Comparison of ENCODE assay signal across 17 cellular contexts in genomic region chr7:25726682-25727357, GRCh38.
DNase-seq lines count a peak whose midpoint lies in the region; ATAC-seq, FAIRE-seq and TF ChIP-seq lines count a peak whose summit lies in the region.
"Had no signal": no experiment of that assay in that cellular context is flagged by ENCODE, and none has a peak within 500 bp of the region (broad histone marks: within the 10 kb centered on the region; RNA-seq: fewer than 3 reads in every experiment).

No MANE protein-coding gene starts in this region.

- no peak overlapping the region for H3K56ac ChIP-seq in H1 (replicated peaks; ENCODE audit: insufficient read length, low read depth, low read length)

- TF ChIP-seq CTCF in H1 (IDR thresholded peaks at IDR 0.05; ENCODE audit: control extremely low read depth in 1 of 3, insufficient read depth in 1 of 3, low read depth in 1 of 3, low read length in 3 of 3): no peak

- no peak overlapping the region for H3K14ac ChIP-seq in H1 (ENCODE audit: insufficient read length)

- WGBS in H1 (ENCODE audit: extremely low coverage in 1 of 2, insufficient coverage in 1 of 2, insufficient read length in 1 of 2, insufficient replicate concordance in 2 of 2, low coverage in 1 of 2, low lambda C conversion rate in 2 of 2, missing lambda C conversion rate in 1 of 2), 2 experiments: 80% methylated on average over 11 of the region's 11 CpGs; no CpG with 5 or more reads in 1 of the 2 experiments

- H2BK120ac ChIP-seq in H1 (replicated peaks; ENCODE audit: low read depth, low read length): no peak overlapping the region

- peak overlapping the region; percentile 84; the same call in 1 of the 2 replicates for H2BK15ac ChIP-seq in H1 (ENCODE audit: low read length)

- no peaks in the 10 kb centered on the region for H3K79me1 ChIP-seq in H1 (ENCODE audit: low read depth, low read length)

- H3K79me2 ChIP-seq in H1 (ENCODE audit: control insufficient read depth in 1 of 2, insufficient read depth in 2 of 2, low read length in 2 of 2): no peaks in the 10 kb centered on the region

- no peak for FAIRE-seq in H1 (lab: Jason Lieb, UNC)
- FAIRE-seq: GM18507 had no signal

- no peak overlapping the region for H3K23ac ChIP-seq in H1 (ENCODE audit: insufficient read length)

- H3K4me1 ChIP-seq in HUES48 (ENCODE audit: control insufficient read depth, insufficient read depth, low read length): peaks cover 50% of the 10 kb centered on the region
- peaks cover 0 to 12% (median 4%) of the 10 kb centered on the region in 4 experiments; a peak in 6 of 7 replicates for H3K4me1 ChIP-seq in H1 (replicated peaks in 1 of 4; ENCODE audit: control insufficient read depth in 3 of 4, insufficient read depth in 4 of 4, low read length in 3 of 4)
- H3K4me1 ChIP-seq in neuron (ENCODE audit: insufficient read depth, low read length): peaks cover 70% of the 10 kb centered on the region

- H3K36me3 ChIP-seq in HUES48 (ENCODE audit: control insufficient read depth, insufficient read depth, low read length): no peaks in the 10 kb centered on the region
- H3K36me3 ChIP-seq in H1 (ENCODE audit: control insufficient read depth in 2 of 4, insufficient read depth in 4 of 4, low read length in 3 of 4): no peaks in the 10 kb centered on the region
- no peaks in the 10 kb centered on the region for H3K36me3 ChIP-seq in neuron (ENCODE audit: insufficient read depth, low read length)
- H3K36me3 ChIP-seq: left ventricle myocardium inferior, SJSA1 had no signal

- H3K18ac ChIP-seq in H1 (ENCODE audit: extremely low read depth, low read length): peak overlapping the region; percentile 51; the same call in 1 of the 2 replicates

- H3K23me2 ChIP-seq in H1 (ENCODE audit: low read depth, low read length): no peaks in the 10 kb centered on the region

- H2AFZ ChIP-seq in H1 (ENCODE audit: low read length): no peak overlapping the region
- H2AFZ ChIP-seq in neuron (ENCODE audit: low read depth, low read length): peak overlapping the region; percentile 46

- H3K4me3 ChIP-seq in HUES48 (ENCODE audit: low read depth, low read length) (no peak overlapping the region), H1 (ENCODE audit: extremely low read depth in 1 of 4, insufficient read depth in 2 of 4, low read depth in 3 of 4, low read length in 4 of 4) (no peak overlapping the region; a peak in 1 of 8 replicates), neuron (ENCODE audit: low read length) (peak overlapping the region; percentile 37)
- H3K4me3 ChIP-seq: left ventricle myocardium inferior, SJSA1 had no signal

- H2AK5ac ChIP-seq in H1 (ENCODE audit: low read depth, low read length): no peak overlapping the region

- H3K27ac ChIP-seq in HUES48 (ENCODE audit: low read depth, low read length) (peak overlapping the region; percentile 8), H1 (ENCODE audit: low read depth, low read length) (no peak overlapping the region)
- H3K27ac ChIP-seq: SJSA1 had no signal

- TF ChIP-seq RAD21 in H1 (IDR thresholded peaks at IDR 0.05 in 1 of 2, conservative IDR thresholded peaks at IDR 0.05 in 1 of 2; ENCODE audit: low read depth in 2 of 2, low read length in 2 of 2): no peak

- peak overlapping the region; percentile 35; the same call in 1 of the 2 replicates for H2BK12ac ChIP-seq in H1 (ENCODE audit: low read depth, low read length)

- H3K9me3 ChIP-seq in HUES48 (ENCODE audit: control insufficient read depth, insufficient read depth, low read length): no peaks in the 10 kb centered on the region
- H3K9me3 ChIP-seq in H1 (ENCODE audit: insufficient read depth in 2 of 2, low read depth in 1 of 2, low read length in 1 of 2): no peaks in the 10 kb centered on the region
- no peaks in the 10 kb centered on the region for H3K9me3 ChIP-seq in neuron (ENCODE audit: low read length)
- H3K9me3 ChIP-seq: left ventricle myocardium inferior, SJSA1 had no signal

- peak overlapping the region in 1 of 2 experiments; percentile 6; a peak in 1 of 4 replicates for H3K4me2 ChIP-seq in H1 (ENCODE audit: insufficient read depth in 1 of 2, low read depth in 2 of 2, low read length in 2 of 2)

- H4K91ac ChIP-seq in H1 (replicated peaks; ENCODE audit: insufficient read length, low read length): peak overlapping the region; percentile 34

- DNase-seq in NCI-H2107 treated with DMSO at 0.1 percent for 48 hours (lab: John Stamatoyannopoulos, UW; ENCODE audit: unreplicated experiment): peak; percentile 46
- DNase-seq in H1 (ENCODE audit: low read depth in 1 of 2, low spot score in 2 of 2): no peak
- DNase-seq in DMS114 treated with DMSO at 0.1 percent for 48 hours (lab: John Stamatoyannopoulos, UW; ENCODE audit: unreplicated experiment): no peak
- DNase-seq in activated effector memory CD4-positive, alpha-beta T cell treated with anti-CD3 and anti-CD28 coated beads, Interleukin-2, amount 50 U/mL, for 16 hours: no peak
- DNase-seq in NCI-H1436 (lab: John Stamatoyannopoulos, UW): no peak
- DNase-seq: activated CD4-positive, alpha-beta T cell treated with anti-CD3 and anti-CD28 coated beads for 36 hours; activated CD8-positive, alpha-beta memory T cell treated with anti-CD3 and anti-CD28 coated beads, Interleukin-2, amount 50 U/mL, for 48 hours; activated naive CD4-positive, alpha-beta T cell treated with anti-CD3 and anti-CD28 coated beads, Interleukin-2, amount 10 ng/mL, durations not matched to agents 7 days and 5 days; DMS153; left ventricle myocardium inferior; NCI-H226; T1000 had no signal

- H3K4ac ChIP-seq in H1 (replicated peaks; ENCODE audit: insufficient read length, low read depth, low read length): peak overlapping the region; percentile 73

- H2BK5ac ChIP-seq in H1 (ENCODE audit: low read depth, low read length): 0 out of 2 replicates have a peak overlapping the region, but pooled peaks have one; percentile 2

- no peaks in the 10 kb centered on the region for H4K20me1 ChIP-seq in H1 (replicated peaks in 1 of 2; ENCODE audit: control insufficient read depth in 1 of 2, insufficient read depth in 2 of 2, low read length in 2 of 2)

- ATAC-seq in HG02571 (IDR thresholded peaks at IDR 0.05; ENCODE audit: unreplicated experiment): no peak
- ATAC-seq: activated CD4-positive, alpha-beta T cell treated with anti-CD3 and anti-CD28 coated beads for 36 hours had no signal

- CTCF ChIA-PET in H1 (lab: Charles Lee; ENCODE audit: partially characterized antibody): interaction anchor here (0.6 to 1.9 kb wide), 10 partner anchors 8 to 1729 kb away, joined by 3 to 7 read pairs (median 4); no protein-coding TSS in a partner anchor

- TF ChIP-seq POLR2A in H1 (IDR thresholded peaks at IDR 0.05; ENCODE audit: control extremely low read depth in 1 of 2, low read depth in 2 of 2, low read length in 2 of 2): no peak

- no peak overlapping the region for H4K8ac ChIP-seq in H1 (ENCODE audit: extremely low read depth, insufficient read depth, low read length)

- POLR2A ChIA-PET in H1 (lab: Charles Lee; ENCODE audit: partially characterized antibody): no interaction called here

- H4K5ac ChIP-seq in H1 (ENCODE audit: insufficient read length, low read depth, low read length): no peak overlapping the region

- no peak for TF ChIP-seq EP300 in H1 (IDR thresholded peaks at IDR 0.05; ENCODE audit: borderline replicate concordance in 1 of 2, low read depth in 2 of 2, low read length in 2 of 2)

- H3K27me3 ChIP-seq in HUES48 (ENCODE audit: control insufficient read depth, insufficient read depth, low read length): no peaks in the 10 kb centered on the region
- H3K27me3 ChIP-seq in H1 (replicated peaks in 1 of 4; ENCODE audit: control insufficient read depth in 3 of 4, extremely low read depth in 1 of 4, insufficient read depth in 3 of 4, low read length in 3 of 4): no peaks in the 10 kb centered on the region
- no peaks in the 10 kb centered on the region for H3K27me3 ChIP-seq in neuron (ENCODE audit: insufficient read depth, low read length)
- H3K27me3 ChIP-seq: SJSA1 had no signal

- H3K9ac ChIP-seq in HUES48 (ENCODE audit: low read depth, low read length) (no peak overlapping the region), H1 (replicated peaks in 1 of 4; ENCODE audit: extremely low read depth in 1 of 4, low read depth in 3 of 4, low read length in 3 of 4) (no peak overlapping the region)

- H2BK20ac ChIP-seq in H1 (ENCODE audit: low read length): peak overlapping the region; percentile 76; the same call in 1 of the 2 replicates

TF ChIP-seq in H1, 55 proteins besides CTCF, POLR2A, EP300 and RAD21:
- no peak for TF ChIP-seq RFX5 (IDR thresholded peaks at IDR 0.05; ENCODE audit: borderline replicate concordance, low read depth, low read length)
- no peak for TF ChIP-seq KDM4A (IDR thresholded peaks at IDR 0.05; ENCODE audit: low read depth, low read length, severe bottlenecking)
- TF ChIP-seq HDAC6 (IDR thresholded peaks at IDR 0.05; ENCODE audit: low read depth, low read length): no peak
- no peak for TF ChIP-seq GABPA (IDR thresholded peaks at IDR 0.05; ENCODE audit: borderline replicate concordance, insufficient read depth, low read length)
- TF ChIP-seq SIX5 (IDR thresholded peaks at IDR 0.05; ENCODE audit: low read depth, low read length): no peak
- TF ChIP-seq TEAD4 (IDR thresholded peaks at IDR 0.05; ENCODE audit: low read depth, low read length): no peak
- TF ChIP-seq RXRA (IDR thresholded peaks at IDR 0.05; ENCODE audit: insufficient read depth, low read depth, low read length): no peak
- TF ChIP-seq SP2 (IDR thresholded peaks at IDR 0.05; ENCODE audit: low read length): no peak
- TF ChIP-seq CREB1 (IDR thresholded peaks at IDR 0.05): no peak
- no peak for TF ChIP-seq BACH1 (IDR thresholded peaks at IDR 0.05; ENCODE audit: low read length)
- TF ChIP-seq JUND (IDR thresholded peaks at IDR 0.05; ENCODE audit: low read length): no peak
- no peak for TF ChIP-seq GTF2F1 (IDR thresholded peaks at IDR 0.05; ENCODE audit: borderline replicate concordance, low read depth, low read length)
- TF ChIP-seq KDM5A (IDR thresholded peaks at IDR 0.05; ENCODE audit: low read length): no peak
- TF ChIP-seq HDAC2 (IDR thresholded peaks at IDR 0.05; ENCODE audit: borderline replicate concordance in 1 of 2, low read depth in 2 of 2, low read length in 2 of 2): no peak
- TF ChIP-seq SIRT6 (IDR thresholded peaks at IDR 0.05; ENCODE audit: low read length): no peak
- no peak for TF ChIP-seq PHF8 (conservative IDR thresholded peaks at IDR 0.05; ENCODE audit: low read depth, low read length)
- no peak for TF ChIP-seq ASH2L (IDR thresholded peaks at IDR 0.05; ENCODE audit: low read length)
- TF ChIP-seq TAF7 (optimal IDR thresholded peaks at IDR 0.05; ENCODE audit: borderline replicate concordance, low read depth, low read length): no peak
